19 cellular contexts compared by ENCODE assay signal in the genomic region with DNA sequence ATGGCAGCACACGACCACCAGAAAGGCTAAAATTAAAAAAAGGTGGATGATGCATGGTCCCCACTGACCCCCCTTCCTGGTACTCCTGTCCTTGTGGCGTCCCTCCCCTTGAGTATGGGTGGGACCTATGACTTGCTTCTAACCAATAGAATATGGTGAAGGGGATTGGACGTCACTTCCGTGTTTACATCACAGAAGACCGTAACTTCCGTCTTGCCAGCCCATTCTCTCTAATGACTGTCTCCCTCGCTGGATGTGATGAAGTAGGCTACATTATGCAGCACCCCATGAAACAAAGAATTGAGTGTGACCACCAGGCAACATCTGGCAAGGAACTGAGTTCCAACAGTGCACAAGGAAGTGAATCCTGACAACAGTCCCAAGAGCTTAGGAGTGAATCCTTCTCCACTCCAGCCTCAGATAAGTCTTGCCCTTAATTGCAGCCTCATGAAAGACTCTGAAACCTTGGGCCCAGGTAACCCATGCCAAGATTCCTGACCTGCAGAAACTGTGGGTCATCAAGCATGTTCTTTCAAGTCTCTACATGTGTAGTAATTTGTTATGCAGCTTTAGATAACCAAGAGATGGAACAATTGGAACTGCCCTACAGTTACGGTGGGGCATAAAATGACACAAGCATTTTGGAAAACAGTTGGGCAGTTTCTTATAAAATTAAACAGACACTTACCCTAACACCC.
DNase-seq lines count a peak whose midpoint lies in the region; ATAC-seq and TF ChIP-seq lines count a peak whose summit lies in the region.
"Had no signal": no experiment of that assay in that cellular context is flagged by ENCODE, and none has a peak within 500 bp of the region (broad histone marks: within the 10 kb centered on the region; RNA-seq: fewer than 3 reads in every experiment).

No MANE protein-coding gene starts in this region.

- H3K27me3 ChIP-seq in OCI-LY1 (ENCODE audit: insufficient read depth, low read length) (peaks cover 6% of the 10 kb centered on the region; the same call in 1 of the 2 replicates), mammary epithelial cell (ENCODE audit: insufficient read depth, low read length) (no peaks in the 10 kb centered on the region), testis (no peaks in the 10 kb centered on the region)

- H3K4me1 ChIP-seq in OCI-LY1 (ENCODE audit: insufficient read depth, low read length, severe bottlenecking) (no peaks in the 10 kb centered on the region), mammary epithelial cell (ENCODE audit: insufficient read depth, low read length) (peaks cover 36% of the 10 kb centered on the region), testis (no peaks in the 10 kb centered on the region)

- 88% methylated on average over 8 of the region's 8 CpGs for WGBS in mammary epithelial cell (ENCODE audit: low coverage, missing lambda C conversion rate)
- WGBS in testis, 2 donors = 66 to 76% methylated on average over 8 of the region's 8 CpGs

- CTCF ChIA-PET in mammary epithelial cell (lab: Charles Lee; ENCODE audit: low non-redundant PET) = interaction anchor here (0.6 kb wide), 1 partner anchor 87 kb away, joined by 3 read pairs; no protein-coding TSS in a partner anchor

- H3K36me3 ChIP-seq in OCI-LY1 (ENCODE audit: insufficient read depth, low read length) (no peaks in the 10 kb centered on the region), mammary epithelial cell (ENCODE audit: insufficient read depth, low read length) (no peaks in the 10 kb centered on the region), testis (ENCODE audit: low read depth, missing control alignments) (no peaks in the 10 kb centered on the region)

- DNase-seq in NCI-H748 (lab: John Stamatoyannopoulos, UW; ENCODE audit: unreplicated experiment) (peak; percentile 47), NCI-H748 treated with DMSO at 0.1 percent for 48 hours (lab: John Stamatoyannopoulos, UW) (no peak), mammary epithelial cell (peak; percentile 90), testis (peak; percentile 54), NCI-H1436 (lab: John Stamatoyannopoulos, UW) (no peak), left lobe of liver (ENCODE audit: low spot score) (no peak)
- DNase-seq: 8988T; CD4-positive, CD25-positive, alpha-beta regulatory T cell; COR-L47; GF-D8; HCEC 1CT; NCI-H1105 treated with DMSO at 0.1 percent for 48 hours; NCI-H1694 treated with DMSO at 0.1 percent for 48 hours; NCI-H2107; NCI-H226; T-helper 1 cell had no signal

- H3K27ac ChIP-seq in OCI-LY1 (ENCODE audit: low read depth, low read length, poor library complexity, severe bottlenecking) (no peak overlapping the region), mammary epithelial cell (ENCODE audit: insufficient read depth, low read depth, low read length) (peak overlapping the region; percentile 77), testis (no peak overlapping the region)

- H3K4me3 ChIP-seq in OCI-LY1 (ENCODE audit: low read depth, low read length, poor library complexity, severe bottlenecking) (peak overlapping the region; percentile 21), mammary epithelial cell (replicated peaks in 1 of 3; ENCODE audit: insufficient read depth in 1 of 3, low read depth in 2 of 3, low read length in 3 of 3) (no peak overlapping the region), testis (no peak overlapping the region)

- no peaks in the 10 kb centered on the region for H3K9me3 ChIP-seq in OCI-LY1 (ENCODE audit: low read length)
- no peaks in the 10 kb centered on the region for H3K9me3 ChIP-seq in mammary epithelial cell (replicated peaks; ENCODE audit: insufficient read depth, low read length)
- no peaks in the 10 kb centered on the region for H3K9me3 ChIP-seq in testis

- ATAC-seq in GM18867 (IDR thresholded peaks at IDR 0.05; ENCODE audit: unreplicated experiment) (no peak), left lobe of liver (no peak)
- ATAC-seq: Right ventricle myocardium inferior had no signal

- no peaks in the 10 kb centered on the region for H3K9me2 ChIP-seq in OCI-LY1 (ENCODE audit: low read depth, low read length)

- in situ Hi-C loops in mammary epithelial cell (cut with MboI; ENCODE audit: low sequenced_read_pairs in 2 of 2) = loop anchor here (10.0 kb wide), 2 partner anchors 45 to 165 kb away; no protein-coding TSS in a partner anchor

- H2AFZ ChIP-seq in OCI-LY1 (ENCODE audit: low read length) (no peak overlapping the region), mammary epithelial cell (ENCODE audit: low read depth, low read length) (peak overlapping the region; percentile 29)

- H4K20me1 ChIP-seq in OCI-LY1 (ENCODE audit: insufficient read depth, low read length) (no peaks in the 10 kb centered on the region), mammary epithelial cell (ENCODE audit: insufficient read depth, low read length) (no peaks in the 10 kb centered on the region)

- H3K79me2 ChIP-seq in OCI-LY1 (ENCODE audit: insufficient read depth, low read length) (no peaks in the 10 kb centered on the region), mammary epithelial cell (ENCODE audit: insufficient read depth, low read length) (no peaks in the 10 kb centered on the region)

- dilution Hi-C loops in mammary epithelial cell (cut with HindIII; ENCODE audit: low sequenced_read_pairs) = loop anchor here (10.0 kb wide), 1 partner anchor 45 kb away; no protein-coding TSS in a partner anchor

- no peaks in the 10 kb centered on the region for H3F3A ChIP-seq in OCI-LY1 (ENCODE audit: insufficient read depth, low read length)

- TSS peak; percentile 98 for BruUV-seq in mammary epithelial cell (replicated peaks; lab: Mats Ljungman, UMichigan)

- no peak for TF ChIP-seq POLR2A in testis (IDR thresholded peaks at IDR 0.05)

- H3K4me2 ChIP-seq in OCI-LY1 (ENCODE audit: low read length) (peak overlapping the region; percentile 27; the same call in 1 of the 2 replicates), mammary epithelial cell (ENCODE audit: insufficient read depth, low read depth, low read length) (peak overlapping the region; percentile 45)

- H3K9ac ChIP-seq in OCI-LY1 (ENCODE audit: low read length) (no peak overlapping the region), mammary epithelial cell (ENCODE audit: insufficient read depth, low read length) (no peak overlapping the region)

- intact Hi-C loops in mammary epithelial cell (cut with micrococcal nuclease) = loop anchor here (1.0 kb wide), 1 partner anchor 15 kb away; no protein-coding TSS in a partner anchor
- intact Hi-C loops in testis (cut with DNase I; ENCODE audit: low total_unique reads) = loop anchor here (10.0 kb wide), 1 partner anchor 245 kb away; no protein-coding TSS in a partner anchor

- TF ChIP-seq CTCF in OCI-LY1 (IDR thresholded peaks at IDR 0.05; ENCODE audit: low read length) (no peak), mammary epithelial cell (conservative IDR thresholded peaks at IDR 0.05 in 1 of 2, IDR thresholded peaks at IDR 0.05 in 1 of 2; ENCODE audit: extremely low read depth in 1 of 2, insufficient read depth in 1 of 2, low read depth in 1 of 2, low read length in 2 of 2) (no peak), testis (IDR thresholded peaks at IDR 0.05) (no peak)

Comparison
In these comparisons a context has a peak if more than half of its experiments do, and no peak if none do; other contexts are left out.
1. DNase-seq: peak in NCI-H748 (single experiment), mammary epithelial cell (single experiment) and testis (single experiment); none in NCI-H748 treated with DMSO at 0.1 percent for 48 hours (single experiment), NCI-H1436 (single experiment) and left lobe of liver (single experiment).